ENCODE assay signal across 26 cellular contexts in the genomic region with DNA sequence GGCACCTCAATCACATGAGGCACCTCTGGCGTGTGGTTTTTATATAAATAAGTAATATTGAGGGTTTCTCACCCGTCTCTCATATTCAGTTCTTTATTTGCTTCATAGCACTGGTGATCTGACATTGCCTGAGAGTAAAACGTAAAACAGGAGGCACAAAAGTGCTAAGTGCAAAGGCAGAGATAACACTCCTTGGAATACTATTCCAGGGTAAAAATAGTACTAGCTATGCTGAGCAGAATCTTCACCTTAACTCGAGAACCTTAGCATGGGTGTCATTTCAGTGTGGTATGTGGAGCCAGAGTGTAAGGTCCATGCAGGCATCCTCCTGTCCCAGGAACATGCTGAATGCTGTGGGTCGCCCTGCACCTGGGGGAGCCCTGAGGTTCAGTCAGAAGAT.
"Had no signal": no experiment of that assay in that cellular context is flagged by ENCODE, and none has a peak within 500 bp of the region (broad histone marks: within the 10 kb centered on the region; RNA-seq: fewer than 3 reads in every experiment).

No MANE protein-coding gene starts in this region.

- H3K27ac ChIP-seq: breast epithelium, epithelial cell of prostate, skin epidermis, stomach, thyroid gland, upper lobe of left lung, vagina had no signal

- H3K27ac Mint-ChIP-seq: natural killer cell treated with Interleukin-12 subunit alpha and Interleukin-12 subunit beta and Interleukin-15 and Interleukin-18, amount 100 ng/mL, for 72 hours; stimulated activated memory B cell treated with anti-CD40 and anti-IgM and Interleukin-4, amounts not matched to agents 10 μg/mL and 1 μg/mL and 100 μg/mL, for 72 hours had no signal

- H3K27me3 Mint-ChIP-seq: natural killer cell treated with Interleukin-12 subunit alpha and Interleukin-12 subunit beta and Interleukin-15 and Interleukin-18, amount 100 ng/mL, for 72 hours; stimulated activated memory B cell treated with anti-CD40 and anti-IgM and Interleukin-4, amounts not matched to agents 10 μg/mL and 1 μg/mL and 100 μg/mL, for 72 hours; T-helper 17 cell had no signal

- H3K4me3 ChIP-seq: breast epithelium, lung, mucosa of descending colon, skin epidermis, stomach, thyroid gland, upper lobe of left lung, vagina had no signal

- ATAC-seq: activated T-cell treated with anti-CD3 and anti-CD28 coated beads, Interleukin-2, amount 50 U/mL, for 72 hours; left lobe of liver; mucosa of descending colon; natural killer cell treated with Interleukin-12 subunit alpha and Interleukin-12 subunit beta and Interleukin-15 and Interleukin-18, amount 100 ng/mL, for 72 hours; sciatic nerve; SK-N-SH treated with all-trans-retinoic acid at 6 μM for 48 hours; stimulated activated memory B cell treated with anti-CD40 and anti-IgM and Interleukin-4, amounts not matched to agents 10 μg/mL and 1 μg/mL and 100 μg/mL, for 72 hours; T-helper 17 cell had no signal

- DNase-seq: activated CD4-positive, CD25-positive, alpha-beta regulatory T cell treated with anti-CD3 and anti-CD28 coated beads, Interleukin-2, amount 50 U/mL, for 72 hours; activated effector memory CD4-positive, alpha-beta T cell treated with Interleukin-2 at 50 U/mL for 16 hours; activated naive CD4-positive, alpha-beta T cell treated with Interleukin-2 at 50 U/mL for 16 hours; activated T-cell treated with anti-CD3 and anti-CD28 coated beads for 4 hours; activated T-cell treated with anti-CD3 and anti-CD28 coated beads, Interleukin-2, amount 50 U/mL, for 72 hours; amygdala; dermis blood vessel endothelial cell; effector CD4-positive, alpha-beta T cell; head of caudate nucleus; kidney glomerular epithelial cell; mucosa of descending colon; stimulated activated CD4-positive, alpha-beta T cell treated with anti-CD3 and anti-CD28 coated beads, Interleukin-4, amount 100 ng/mL, for 24 hours; stomach; T-helper 17 cell; thyroid gland; upper lobe of left lung had no signal

- H3K27me3 ChIP-seq: breast epithelium, stomach, thyroid gland, upper lobe of left lung, vagina had no signal

- H3K4me3 Mint-ChIP-seq: activated T-cell treated with anti-CD3 and anti-CD28 coated beads, Interleukin-2, amount 50 U/mL, for 72 hours; natural killer cell treated with Interleukin-12 subunit alpha and Interleukin-12 subunit beta and Interleukin-15 and Interleukin-18, amount 100 ng/mL, for 72 hours; stimulated activated memory B cell treated with anti-CD40 and anti-IgM and Interleukin-4, amounts not matched to agents 10 μg/mL and 1 μg/mL and 100 μg/mL, for 72 hours; T-helper 17 cell had no signal

- H3K9me3 ChIP-seq: breast epithelium, mucosa of descending colon, stomach, thyroid gland, upper lobe of left lung, vagina had no signal

- H3K4me1 ChIP-seq: breast epithelium, thyroid gland, vagina had no signal

- H3K9me3 Mint-ChIP-seq: activated T-cell treated with anti-CD3 and anti-CD28 coated beads, Interleukin-2, amount 50 U/mL, for 72 hours; natural killer cell treated with Interleukin-12 subunit alpha and Interleukin-12 subunit beta and Interleukin-15 and Interleukin-18, amount 100 ng/mL, for 72 hours; stimulated activated memory B cell treated with anti-CD40 and anti-IgM and Interleukin-4, amounts not matched to agents 10 μg/mL and 1 μg/mL and 100 μg/mL, for 72 hours had no signal
